ENCODE assay signal across 8 cellular contexts in the genomic region with DNA sequence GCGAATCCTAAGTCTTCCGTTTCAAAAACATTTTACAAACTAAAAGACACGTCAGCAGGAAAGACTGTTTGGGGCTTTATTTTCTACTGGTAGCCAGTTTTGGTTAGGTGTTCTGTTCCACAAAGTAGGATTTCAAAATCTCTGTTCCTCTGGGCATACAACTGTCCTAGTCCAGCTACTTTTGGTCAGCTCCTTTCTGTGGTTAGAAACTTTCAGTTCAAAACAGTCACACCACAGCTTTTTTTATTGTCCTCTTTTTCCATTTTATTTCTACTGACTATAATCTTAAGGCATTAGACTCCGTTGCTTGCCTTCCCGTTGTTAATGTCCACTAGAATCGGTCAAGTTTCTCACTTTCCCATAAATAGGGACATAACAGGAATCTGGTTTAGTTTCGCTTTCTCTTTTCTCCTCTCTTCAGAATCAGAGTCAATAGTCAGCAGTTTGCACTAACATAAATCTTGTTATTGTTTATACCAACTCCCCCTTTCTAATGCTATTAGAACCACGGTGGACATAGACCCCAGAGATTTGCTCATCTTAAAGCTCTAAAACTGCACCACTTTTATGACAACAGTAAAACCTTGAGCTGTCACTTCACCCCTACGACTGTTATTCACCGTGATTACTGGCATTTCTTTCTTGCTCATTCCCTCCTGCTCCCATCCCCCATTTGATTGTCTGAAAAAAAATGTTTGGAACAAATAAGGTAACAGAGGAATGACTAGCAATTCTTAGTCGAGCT. TPM values are rescaled to one million over a fixed set of nuclear protein-coding genes. Genes with fewer than 3 reads are reported as not detected.
DNase-seq lines count a peak whose midpoint lies in the region; ATAC-seq and TF ChIP-seq lines count a peak whose summit lies in the region.

No MANE protein-coding gene starts in this region.

- TF ChIP-seq CTCF in Peyer's patch (IDR thresholded peaks at IDR 0.05) (no peak), ovary (IDR thresholded peaks at IDR 0.05) (no peak)

- H3K4me3 ChIP-seq in Peyer's patch (peak overlapping the region in 3 of 4 donors; percentile 19 to 61 (median 46)), ovary (peak overlapping the region; percentile 53)

- H3K9me3 ChIP-seq in Peyer's patch (no peaks in the 10 kb centered on the region), ovary (no peaks in the 10 kb centered on the region)

- ATAC-seq in GM18907 (IDR thresholded peaks at IDR 0.05; ENCODE audit: unreplicated experiment) (no peak), GM19467 (IDR thresholded peaks at IDR 0.05; ENCODE audit: unreplicated experiment) (no peak)

- H3K27ac ChIP-seq in Peyer's patch (peak overlapping the region in 3 of 4 donors; percentile 23 to 76 (median 71)), ovary (peak overlapping the region; percentile 47 to 52)

- H3K27me3 ChIP-seq in Peyer's patch (no peaks in the 10 kb centered on the region), ovary (no peaks in the 10 kb centered on the region)

- no peak for TF ChIP-seq EP300 in ovary (IDR thresholded peaks at IDR 0.05)

- TF ChIP-seq POLR2A in Peyer's patch (IDR thresholded peaks at IDR 0.05) (no peak), ovary (IDR thresholded peaks at IDR 0.05) (no peak)

- DNase-seq in EL: peak; percentile 44
- no peak for DNase-seq in Peyer's patch
- peak; percentile 14 for DNase-seq in fibroblast of gingiva (ENCODE audit: low read depth)
- DNase-seq in ovary: no peak
- no peak for DNase-seq in HuH-7.5 (ENCODE audit: low spot score)
- no peak for DNase-seq in central memory CD4-positive, alpha-beta T cell

- 1 to 4% (median 2%) methylated on average over 11 of the region's 11 CpGs for WGBS in ovary, 3 donors

- intact Hi-C loops in ovary (cut with DNase I): no loop called here

- no peaks in the 10 kb centered on the region for H3K4me1 ChIP-seq in Peyer's patch
- peaks cover 2% of the 10 kb centered on the region for H3K4me1 ChIP-seq in ovary (ENCODE audit: insufficient read depth)

- no peaks in the 10 kb centered on the region for H3K36me3 ChIP-seq in Peyer's patch
- no peaks in the 10 kb centered on the region for H3K36me3 ChIP-seq in ovary

RNA-seq across cellular contexts. Expression of a gene that starts 41.5 kb away (rescaled TPM):
- total RNA-seq in Peyer's patch (1 to 10 TPM in 2 of 4 donors, under 1 TPM in 1, not detected in 1; 0.19 to 2.1 (median 1.7) TPM), ovary (10 to 100 TPM in 5 of 7 donors, 1 to 10 TPM in 2; 3.7 to 15.4 (median 12.0) TPM)
- 1 to 10 TPM; 1.9 to 2.8 TPM for polyA plus RNA-seq in ovary

Comparison
In these comparisons a context has a peak if more than half of its experiments do, and no peak if none do; other contexts are left out.
1. DNase-seq: peak in EL (single experiment) and fibroblast of gingiva (single experiment); none in Peyer's patch (0 of 3), ovary (0 of 5), HuH-7.5 (single experiment) and central memory CD4-positive, alpha-beta T cell (single experiment).